Comparison of ENCODE assay signal across 9 cellular contexts in genomic region chr12:45284096-45284901, GRCh38.
DNase-seq lines count a peak whose midpoint lies in the region; ATAC-seq and TF ChIP-seq lines count a peak whose summit lies in the region.
"Had no signal": no experiment of that assay in that cellular context is flagged by ENCODE, and none has a peak within 500 bp of the region (broad histone marks: within the 10 kb centered on the region; RNA-seq: fewer than 3 reads in every experiment).

No MANE protein-coding gene starts in this region.

- H3K27ac ChIP-seq in HEK293 (ENCODE audit: extremely low read depth, low read depth, low read length) (no peak overlapping the region), RWPE2 (ENCODE audit: poor library complexity, severe bottlenecking) (peak overlapping the region; percentile 85), skeletal muscle tissue (ENCODE audit: low read depth, low read length) (peak overlapping the region; percentile 20), aorta (ENCODE audit: low read depth in 1 of 2, low read length in 2 of 2) (peak overlapping the region in 1 of 2 donors; percentile 76)

- no peaks in the 10 kb centered on the region for H3K36me3 ChIP-seq in HEK293 (ENCODE audit: control insufficient read depth in 2 of 2, insufficient read depth in 1 of 2, low read length in 2 of 2)
- 0 out of 2 replicates have a peak, but pooled peaks cover 7% of the 10 kb centered on the region for H3K36me3 ChIP-seq in RWPE2 (ENCODE audit: low read depth)
- no peaks in the 10 kb centered on the region for H3K36me3 ChIP-seq in skeletal muscle tissue (ENCODE audit: control insufficient read depth in 3 of 3, insufficient read depth in 3 of 3, low read length in 3 of 3)
- no peaks in the 10 kb centered on the region for H3K36me3 ChIP-seq in aorta (ENCODE audit: control insufficient read depth in 1 of 2, insufficient read depth in 2 of 2, low read length in 1 of 2)

- H3K27me3 ChIP-seq in RWPE2 (ENCODE audit: insufficient read depth, poor library complexity, severe bottlenecking) (no peaks in the 10 kb centered on the region), skeletal muscle tissue (ENCODE audit: control insufficient read depth in 3 of 3, insufficient read depth in 3 of 3, low read length in 3 of 3) (no peaks in the 10 kb centered on the region), aorta (ENCODE audit: control insufficient read depth in 1 of 2, insufficient read depth in 2 of 2, low read length in 1 of 2) (no peaks in the 10 kb centered on the region)

- peak; percentile 96 for ATAC-seq in RWPE2 (ENCODE audit: low read depth)
- ATAC-seq in aorta (ENCODE audit: low FRiP score): no peak

- DNase-seq in RWPE2 (ENCODE audit: low spot score) (no peak), fibroblast of villous mesenchyme (ENCODE audit: low read depth) (peak; percentile 85), GM19240 (ENCODE audit: insufficient read length, low spot score) (no peak), NCI-H2029 treated with DMSO at 0.1 percent for 48 hours (lab: John Stamatoyannopoulos, UW) (no peak), aorta (no peak), SK-N-DZ (ENCODE audit: low spot score) (no peak)
- DNase-seq: activated CD4-positive, alpha-beta T cell treated with anti-CD3 and anti-CD28 coated beads for 48 hours had no signal

- no peak for TF ChIP-seq CTCF in HEK293 (tag by site-specific recombination; IDR thresholded peaks at IDR 0.05)
- no peak for TF ChIP-seq CTCF in RWPE2 (IDR thresholded peaks at IDR 0.05; ENCODE audit: poor library complexity, severe bottlenecking)
- TF ChIP-seq CTCF in fibroblast of villous mesenchyme (IDR thresholded peaks at IDR 0.05; ENCODE audit: insufficient read depth, low read depth, low read length): peak; percentile 38

- CTCF ChIA-PET in HEK293 (lab: Yijun Ruan, JAX): interaction anchor here (0.7 to 1.5 kb wide), 2 partner anchors 10 to 104 kb away, joined by 5 read pairs; no protein-coding TSS in a partner anchor

- H3K4me1 ChIP-seq in HEK293 (ENCODE audit: control insufficient read depth, insufficient read depth, low read length) (peaks cover 5% of the 10 kb centered on the region; the same call in 1 of the 2 replicates), RWPE2 (ENCODE audit: insufficient read depth, poor library complexity, severe bottlenecking) (peaks cover 22% of the 10 kb centered on the region), skeletal muscle tissue (ENCODE audit: control insufficient read depth in 3 of 3, insufficient read depth in 3 of 3, low read length in 3 of 3) (peaks cover 3 to 19% (median 14%) of the 10 kb centered on the region in 3 donors), aorta (ENCODE audit: control insufficient read depth in 1 of 2, insufficient read depth in 2 of 2, low read length in 2 of 2) (peaks cover 8 to 17% of the 10 kb centered on the region in 2 donors)

- intact Hi-C loops in aorta (cut with DNase I): no loop called here

- H3K4me3 ChIP-seq in HEK293 (ENCODE audit: low read depth, low read length): no peak overlapping the region
- H3K4me3 ChIP-seq in RWPE2 (ENCODE audit: severe bottlenecking): no peak overlapping the region
- no peak overlapping the region for H3K4me3 ChIP-seq in fibroblast of villous mesenchyme (ENCODE audit: low read depth, low read length)
- no peak overlapping the region for H3K4me3 ChIP-seq in skeletal muscle tissue (ENCODE audit: low read length in 3 of 3)
- no peak overlapping the region for H3K4me3 ChIP-seq in aorta (ENCODE audit: low read length in 2 of 2)

- WGBS in aorta, 2 donors: 25 to 26% methylated on average over 8 of the region's 8 CpGs

- H3K9ac ChIP-seq in skeletal muscle tissue (ENCODE audit: low read depth in 1 of 3, low read length in 3 of 3): no peak overlapping the region

- H3K9me3 ChIP-seq in HEK293 (ENCODE audit: control insufficient read depth, insufficient read depth, low read depth, low read length) (no peaks in the 10 kb centered on the region), RWPE2 (ENCODE audit: severe bottlenecking) (no peaks in the 10 kb centered on the region), skeletal muscle tissue (ENCODE audit: control insufficient read depth in 3 of 3, low read length in 3 of 3) (no peaks in the 10 kb centered on the region), aorta (ENCODE audit: control insufficient read depth, low read length) (no peaks in the 10 kb centered on the region)

- POLR2A ChIA-PET in HEK293 (lab: Yijun Ruan, JAX): no interaction called here

TF ChIP-seq in HEK293, 187 proteins besides CTCF, POLR2A, EP300 and RAD21:
- TF ChIP-seq SP7 (tag by site-specific recombination; IDR thresholded peaks at IDR 0.05): peak; percentile 80
- no peak for TF ChIP-seq ZNF169 (tag by site-specific recombination; IDR thresholded peaks at IDR 0.05)
TF ChIP-seq in HEK293: peak in this region for 1.
